ENCODE assay signal across 1 cellular context in genomic region chr3:190552969-190553759, GRCh38.
TF ChIP-seq lines count a peak whose summit lies in the region.

No MANE protein-coding gene starts in this region.

TF ChIP-seq in GM23338, 12 proteins besides CTCF, POLR2A, EP300 and RAD21 (continued from another document):
- peak; percentile 68; the same call in 1 of the 2 replicates for TF ChIP-seq ZNF462 (CRISPR knock-in tag; IDR thresholded peaks at IDR 0.05)
- no peak for TF ChIP-seq POLR2AphosphoS5 (IDR thresholded peaks at IDR 0.05; ENCODE audit: low read depth)
- no peak for TF ChIP-seq ZNF331 (CRISPR knock-in tag; IDR thresholded peaks at IDR 0.05; ENCODE audit: low read depth)
